ENCODE assay signal across 8 cellular contexts in genomic region chr11:46363455-46363920, GRCh38. TPM values are rescaled to one million over a fixed set of nuclear protein-coding genes. Genes with fewer than 3 reads are reported as not detected.
DNase-seq lines count a peak whose midpoint lies in the region; ATAC-seq and TF ChIP-seq lines count a peak whose summit lies in the region.

No MANE protein-coding gene starts in this region.

- H3K27ac Mint-ChIP-seq in naive thymus-derived CD4-positive, alpha-beta T cell: peak overlapping the region in 2 of 9 donors; percentile 91 to 95
- no peak overlapping the region for H3K27ac Mint-ChIP-seq in activated naive CD8-positive, alpha-beta T cell treated with anti-CD3 and anti-CD28 coated beads, Interleukin-2, amount 50 U/mL, for 24 hours

- no peak for ATAC-seq in naive thymus-derived CD4-positive, alpha-beta T cell
- no peak for ATAC-seq in activated naive CD8-positive, alpha-beta T cell treated with anti-CD3 and anti-CD28 coated beads, Interleukin-2, amount 50 U/mL, for 24 hours
- no peak for ATAC-seq in HG03196 (IDR thresholded peaks at IDR 0.05; ENCODE audit: unreplicated experiment)

- H3K4me3 Mint-ChIP-seq in naive thymus-derived CD4-positive, alpha-beta T cell: peak overlapping the region in 2 of 10 donors; percentile 29 to 86
- H3K4me3 Mint-ChIP-seq in activated naive CD8-positive, alpha-beta T cell treated with anti-CD3 and anti-CD28 coated beads, Interleukin-2, amount 50 U/mL, for 24 hours: no peak overlapping the region

- no peak for TF ChIP-seq CTCF in OCI-LY7 (conservative IDR thresholded peaks at IDR 0.05; ENCODE audit: low read length)

- H4K20me1 ChIP-seq in OCI-LY7 (ENCODE audit: insufficient read depth, low read length): peaks cover 6% of the 10 kb centered on the region; the same call in 1 of the 2 replicates

- no peaks in the 10 kb centered on the region for H3K9me3 Mint-ChIP-seq in naive thymus-derived CD4-positive, alpha-beta T cell
- no peaks in the 10 kb centered on the region for H3K9me3 Mint-ChIP-seq in activated naive CD8-positive, alpha-beta T cell treated with anti-CD3 and anti-CD28 coated beads, Interleukin-2, amount 50 U/mL, for 24 hours

- no TSS peak for BruUV-seq in OCI-LY7 (replicated peaks; lab: Mats Ljungman, UMichigan)

- no peak overlapping the region for H3K4me3 ChIP-seq in OCI-LY7 (ENCODE audit: low read depth, low read length, poor library complexity, severe bottlenecking)
- H3K4me3 ChIP-seq in naive thymus-derived CD4-positive, alpha-beta T cell (ENCODE audit: low read length): no peak overlapping the region

- peak overlapping the region; percentile 94; the same call in 1 of the 2 replicates for H3K4me2 ChIP-seq in OCI-LY7 (ENCODE audit: low read length)

- peak; percentile 90 for DNase-seq in Ammon's horn (ENCODE audit: low spot score)
- no peak for DNase-seq in OCI-LY7 (ENCODE audit: low spot score)
- DNase-seq in epithelial cell of prostate (ENCODE audit: low read depth, low spot score): no peak
- DNase-seq in naive thymus-derived CD4-positive, alpha-beta T cell: no peak
- no peak for DNase-seq in activated naive CD8-positive, alpha-beta T cell treated with anti-CD3 and anti-CD28 coated beads, Interleukin-2, amount 50 U/mL, for 24 hours
- DNase-seq in DMS114 treated with DMSO at 0.1 percent for 48 hours (lab: John Stamatoyannopoulos, UW; ENCODE audit: unreplicated experiment): no peak
- DNase-seq in NCI-H446 (lab: John Stamatoyannopoulos, UW): no peak

- CTCF ChIA-PET in OCI-LY7 (lab: Charles Lee; ENCODE audit: unreplicated experiment): no interaction called here
- CTCF ChIA-PET in naive thymus-derived CD4-positive, alpha-beta T cell (lab: Charles Lee): interaction anchor here (0.6 to 14.0 kb wide), 2 partner anchors 14 to 33 kb away, joined by 3 to 302 read pairs; partner anchors contain the start of gene DGKZ

- no peak overlapping the region for H2AFZ ChIP-seq in OCI-LY7 (ENCODE audit: low read length)

- no peaks in the 10 kb centered on the region for H3K9me3 ChIP-seq in OCI-LY7 (ENCODE audit: low read length)
- H3K9me3 ChIP-seq in naive thymus-derived CD4-positive, alpha-beta T cell (ENCODE audit: control insufficient read depth in 2 of 3, low read length in 3 of 3): no peaks in the 10 kb centered on the region

- no peaks in the 10 kb centered on the region for H3K27me3 Mint-ChIP-seq in naive thymus-derived CD4-positive, alpha-beta T cell
- no peaks in the 10 kb centered on the region for H3K27me3 Mint-ChIP-seq in activated naive CD8-positive, alpha-beta T cell treated with anti-CD3 and anti-CD28 coated beads, Interleukin-2, amount 50 U/mL, for 24 hours

- H3K27me3 ChIP-seq in naive thymus-derived CD4-positive, alpha-beta T cell (ENCODE audit: control insufficient read depth in 2 of 2, insufficient read depth in 2 of 2, low read length in 2 of 2): no peaks in the 10 kb centered on the region

- peaks cover 34% of the 10 kb centered on the region for H3K79me2 ChIP-seq in OCI-LY7 (ENCODE audit: insufficient read depth, low read depth, low read length)

- POLR2A ChIA-PET in OCI-LY7 (lab: Charles Lee): interaction anchor here (2.6 kb wide), 1 partner anchor 11 kb away, joined by 14 read pairs; no protein-coding TSS in a partner anchor
- POLR2A ChIA-PET in naive thymus-derived CD4-positive, alpha-beta T cell (lab: Charles Lee): interaction anchor here (0.6 to 12.1 kb wide), 2 partner anchors 15 to 28 kb away, joined by 3 to 226 read pairs; partner anchors contain the start of gene DGKZ

- peaks cover 28% of the 10 kb centered on the region for H3K36me3 ChIP-seq in OCI-LY7 (ENCODE audit: insufficient read depth, low read length)
- peaks cover 4 to 47% (median 6%) of the 10 kb centered on the region in 3 experiments for H3K36me3 ChIP-seq in naive thymus-derived CD4-positive, alpha-beta T cell (ENCODE audit: control insufficient read depth in 2 of 3, insufficient read depth in 3 of 3, low read length in 3 of 3)

- H3K4me1 Mint-ChIP-seq in naive thymus-derived CD4-positive, alpha-beta T cell: peaks cover 31 to 75% (median 63%) of the 10 kb centered on the region in 7 donors
- H3K4me1 Mint-ChIP-seq in activated naive CD8-positive, alpha-beta T cell treated with anti-CD3 and anti-CD28 coated beads, Interleukin-2, amount 50 U/mL, for 24 hours: peaks cover 51% of the 10 kb centered on the region

- peaks cover 33% of the 10 kb centered on the region for H3K4me1 ChIP-seq in OCI-LY7 (ENCODE audit: insufficient read depth, low read length, poor library complexity, severe bottlenecking)
- H3K4me1 ChIP-seq in naive thymus-derived CD4-positive, alpha-beta T cell (ENCODE audit: control insufficient read depth in 2 of 2, insufficient read depth in 2 of 2, low read length in 2 of 2): peaks cover 28 to 42% of the 10 kb centered on the region in 2 donors

- H3K36me3 Mint-ChIP-seq in naive thymus-derived CD4-positive, alpha-beta T cell: peaks cover 0 to 6% (median 0%) of the 10 kb centered on the region in 5 donors
- H3K36me3 Mint-ChIP-seq in activated naive CD8-positive, alpha-beta T cell treated with anti-CD3 and anti-CD28 coated beads, Interleukin-2, amount 50 U/mL, for 24 hours (ENCODE audit: low read depth): no peaks in the 10 kb centered on the region

- no peaks in the 10 kb centered on the region for H3K9me2 ChIP-seq in OCI-LY7 (ENCODE audit: insufficient read depth, low read length)

- H3K27ac ChIP-seq in OCI-LY7 (ENCODE audit: low read depth, low read length, poor library complexity, severe bottlenecking): no peak overlapping the region
- H3K27ac ChIP-seq in epithelial cell of prostate: peak overlapping the region; percentile 41
- H3K27ac ChIP-seq in naive thymus-derived CD4-positive, alpha-beta T cell (ENCODE audit: low read depth, low read length): peak overlapping the region; percentile 78

- intact Hi-C loops in OCI-LY7 (cut with micrococcal nuclease; ENCODE audit: unreplicated experiment): no loop called here
- intact Hi-C loops in naive thymus-derived CD4-positive, alpha-beta T cell (cut with micrococcal nuclease): no loop called here

RNA-seq across cellular contexts. Expression of gene DGKZ, which starts 16.2 kb away (rescaled TPM):
- 110 and 134 TPM in 2 replicates for total RNA-seq in OCI-LY7 (2014; rRNA removed; shearing (Covaris generic))
- total RNA-seq in OCI-LY7 (2022): 141 and 163 TPM in 2 replicates
- 100 to 1,000 TPM; 146 to 291 (median 263) TPM for total RNA-seq in naive thymus-derived CD4-positive, alpha-beta T cell
- polyA plus RNA-seq in naive thymus-derived CD4-positive, alpha-beta T cell: 10 to 100 TPM; 41.5 to 70.5 TPM

RNA-seq across cellular contexts. Expression of gene MDK, which starts 18.0 kb away (rescaled TPM):
- total RNA-seq in OCI-LY7 (2014; rRNA removed; shearing (Covaris generic)): 4.1 and 5.1 TPM in 2 replicates
- 5.4 and 6.2 TPM in 2 replicates for total RNA-seq in OCI-LY7 (2022)
- total RNA-seq in naive thymus-derived CD4-positive, alpha-beta T cell: 10 to 100 TPM in 2 of 5 experiments, 1 to 10 TPM in 3; 4.9 to 13.5 (median 8.8) TPM
- under 1 TPM in 1 of 2 donors, not detected in 1; 0.35 TPM for polyA plus RNA-seq in naive thymus-derived CD4-positive, alpha-beta T cell

RNA-seq across cellular contexts. Expression of gene CHRM4, which starts 28.1 kb away (rescaled TPM):
- total RNA-seq in OCI-LY7 (2014; rRNA removed; shearing (Covaris generic)): 0.09 TPM in 1 of 2 replicates, not detected in the other
- 0.24 TPM in 1 of 2 replicates, not detected in the other for total RNA-seq in OCI-LY7 (2022)
- total RNA-seq in naive thymus-derived CD4-positive, alpha-beta T cell: 1 to 10 TPM in 2 of 5 experiments, under 1 TPM in 1, not detected in 2; 0.48 to 3.5 (median 3.1) TPM
- polyA plus RNA-seq in naive thymus-derived CD4-positive, alpha-beta T cell: under 1 TPM; 0.15 to 0.17 TPM
